In genomic region chr2:10863837-10864236, GRCh38 we compare ENCODE assay signal across 10 cellular contexts. TPM values are rescaled to one million over a fixed set of nuclear protein-coding genes. Genes with fewer than 3 reads are reported as not detected.
DNase-seq lines count a peak whose midpoint lies in the region; ATAC-seq and TF ChIP-seq lines count a peak whose summit lies in the region.
"Had no signal": no experiment of that assay in that cellular context is flagged by ENCODE, and none has a peak within 500 bp of the region (broad histone marks: within the 10 kb centered on the region; RNA-seq: fewer than 3 reads in every experiment).

No MANE protein-coding gene starts in this region.

- H3K9me3 Mint-ChIP-seq in neural crest cell (no peaks in the 10 kb centered on the region), type B pancreatic cell (no peaks in the 10 kb centered on the region), chondrocyte (ENCODE audit: low read depth) (no peaks in the 10 kb centered on the region)
- H3K9me3 Mint-ChIP-seq in activated T-cell treated with anti-CD3 and anti-CD28 coated beads, Interleukin-2, amount 50 U/mL, for 4 hours = no peaks in the 10 kb centered on the region

- DNase-seq in NOMO-1 treated with dmso at 0.1 percent for 144 hours (lab: John Stamatoyannopoulos, UW; ENCODE audit: unreplicated experiment) (peak; percentile 84), neural crest cell (ENCODE audit: low read depth, low spot score) (no peak), type B pancreatic cell (ENCODE audit: extremely low spot score, unreplicated experiment) (no peak), chondrocyte (ENCODE audit: low spot score) (no peak)
- no peak for DNase-seq in activated T-cell treated with anti-CD3 and anti-CD28 coated beads, Interleukin-2, amount 50 U/mL, for 4 hours

- H3K36me3 Mint-ChIP-seq in neural crest cell (ENCODE audit: low read depth) = no peaks in the 10 kb centered on the region
- H3K36me3 Mint-ChIP-seq in activated T-cell treated with anti-CD3 and anti-CD28 coated beads, Interleukin-2, amount 50 U/mL, for 4 hours (ENCODE audit: insufficient read depth) = no peaks in the 10 kb centered on the region
- H3K36me3 Mint-ChIP-seq in type B pancreatic cell = no peaks in the 10 kb centered on the region
- H3K36me3 Mint-ChIP-seq in chondrocyte (ENCODE audit: low read depth) = no peaks in the 10 kb centered on the region

- H3K4me3 Mint-ChIP-seq in neural crest cell (no peak overlapping the region), type B pancreatic cell (no peak overlapping the region), chondrocyte (ENCODE audit: unreplicated experiment) (no peak overlapping the region)
- H3K4me3 Mint-ChIP-seq in activated T-cell treated with anti-CD3 and anti-CD28 coated beads, Interleukin-2, amount 50 U/mL, for 4 hours = no peak overlapping the region

- TF ChIP-seq CTCF in neural crest cell (conservative IDR thresholded peaks at IDR 0.05) (no peak), type B pancreatic cell (conservative IDR thresholded peaks at IDR 0.05) (no peak), chondrocyte (IDR thresholded peaks at IDR 0.05) (no peak)

- ATAC-seq in GM19043 (IDR thresholded peaks at IDR 0.05; ENCODE audit: low read depth, unreplicated experiment) = peak; percentile 54
- ATAC-seq in HG02678 (IDR thresholded peaks at IDR 0.05; ENCODE audit: unreplicated experiment) = peak; percentile 77
- ATAC-seq in SK-N-SH treated with all-trans-retinoic acid at 6 μM for 48 hours = no peak
- ATAC-seq in activated T-cell treated with anti-CD3 and anti-CD28 coated beads, Interleukin-2, amount 50 U/mL, for 4 hours = no peak

- H3K27me3 Mint-ChIP-seq in neural crest cell (ENCODE audit: low read depth) (peaks cover 7% of the 10 kb centered on the region), type B pancreatic cell (peaks cover 35% of the 10 kb centered on the region), chondrocyte (ENCODE audit: low read depth) (peaks cover 20% of the 10 kb centered on the region)
- peaks cover 27% of the 10 kb centered on the region for H3K27me3 Mint-ChIP-seq in activated T-cell treated with anti-CD3 and anti-CD28 coated beads, Interleukin-2, amount 50 U/mL, for 4 hours (ENCODE audit: low read depth)

- H3K4me1 Mint-ChIP-seq in neural crest cell (peaks cover 11% of the 10 kb centered on the region), type B pancreatic cell (ENCODE audit: unreplicated experiment) (peaks cover 23% of the 10 kb centered on the region), chondrocyte (ENCODE audit: low read depth) (peaks cover 4% of the 10 kb centered on the region)
- H3K4me1 Mint-ChIP-seq in activated T-cell treated with anti-CD3 and anti-CD28 coated beads, Interleukin-2, amount 50 U/mL, for 4 hours (ENCODE audit: low read depth) = peaks cover 21% of the 10 kb centered on the region

- peak overlapping the region; percentile 53 for H3K27ac Mint-ChIP-seq in neural crest cell (ENCODE audit: unreplicated experiment)
- no peak overlapping the region for H3K27ac Mint-ChIP-seq in type B pancreatic cell
- no peak overlapping the region for H3K27ac Mint-ChIP-seq in chondrocyte (ENCODE audit: unreplicated experiment)

TF ChIP-seq in SK-N-SH treated with all-trans-retinoic acid at 6 μM for 48 hours, 23 proteins besides CTCF, POLR2A, EP300 and RAD21:
- TF ChIP-seq RARB (CRISPR knock-in tag; IDR thresholded peaks at IDR 0.05) (no peak), PATZ1 (CRISPR knock-in tag; IDR thresholded peaks at IDR 0.05; ENCODE audit: borderline replicate concordance) (no peak), TCF4 (CRISPR knock-in tag; IDR thresholded peaks at IDR 0.05; ENCODE audit: borderline replicate concordance) (no peak), BACH2 (CRISPR knock-in tag; IDR thresholded peaks at IDR 0.05; ENCODE audit: borderline replicate concordance) (no peak), OSR1 (CRISPR knock-in tag; IDR thresholded peaks at IDR 0.05) (no peak), ZNF565 (CRISPR knock-in tag; conservative IDR thresholded peaks at IDR 0.05; ENCODE audit: low read depth) (no peak), TSHZ2 (CRISPR knock-in tag; IDR thresholded peaks at IDR 0.05) (no peak), CSDC2 (CRISPR knock-in tag; IDR thresholded peaks at IDR 0.05) (no peak), CSRNP3 (CRISPR knock-in tag; IDR thresholded peaks at IDR 0.05) (no peak), ARNTL (CRISPR knock-in tag; IDR thresholded peaks at IDR 0.05; ENCODE audit: borderline replicate concordance, low read depth) (no peak), ESRRG (CRISPR knock-in tag; IDR thresholded peaks at IDR 0.05) (no peak)

RNA-seq across cellular contexts. Expression of gene KCNF1, which starts 47.9 kb away (rescaled TPM):
- total RNA-seq in neural crest cell = 0.93 and 1.1 TPM in 2 replicates
- not detected for total RNA-seq in activated T-cell treated with anti-CD3 and anti-CD28 coated beads, Interleukin-2, amount 50 U/mL, for 4 hours
- total RNA-seq in type B pancreatic cell (ENCODE audit: low replicate concordance) = 3.6 and 3.7 TPM in 2 replicates
- total RNA-seq in chondrocyte = not detected in 3 replicates
- total RNA-seq: activated CD8-positive, alpha-beta memory T cell treated with anti-CD3 and anti-CD28 coated beads for 36 hours; fibroblast of villous mesenchyme had no signal

RNA-seq across cellular contexts. Expression of gene PDIA6, which starts 51.3 kb away (rescaled TPM):
- total RNA-seq in neural crest cell (235 and 248 TPM in 2 replicates), type B pancreatic cell (ENCODE audit: low replicate concordance) (208 and 281 TPM in 2 replicates), chondrocyte (196 to 412 TPM (median 198 TPM) in 3 replicates)
- 100 to 1,000 TPM; 169 to 241 (median 175) TPM for total RNA-seq in activated T-cell treated with anti-CD3 and anti-CD28 coated beads, Interleukin-2, amount 50 U/mL, for 4 hours

Comparison
In these comparisons a context has a peak if more than half of its experiments do, and no peak if none do; other contexts are left out.
1. ATAC-seq: peak in GM19043 (single experiment) and HG02678 (single experiment); none in SK-N-SH treated with all-trans-retinoic acid at 6 μM for 48 hours (single experiment) and activated T-cell treated with anti-CD3 and anti-CD28 coated beads, Interleukin-2, amount 50 U/mL, for 4 hours (0 of 2).